ENCODE assay signal across 8 cellular contexts in genomic region chr9:131282688-131283422, GRCh38. TPM values are rescaled to one million over a fixed set of nuclear protein-coding genes. Genes with fewer than 3 reads are reported as not detected.
DNase-seq lines count a peak whose midpoint lies in the region; ATAC-seq lines count a peak whose summit lies in the region.

No MANE protein-coding gene starts in this region.

- H3K4me1 Mint-ChIP-seq in activated CD4-positive, alpha-beta T cell treated with anti-CD3 and anti-CD28 coated beads for 36 hours: peaks cover 22% of the 10 kb centered on the region
- H3K4me1 Mint-ChIP-seq in activated CD4-positive, alpha-beta T cell treated with anti-CD3 and anti-CD28 coated beads, Interleukin-2, amount 10 ng/mL, durations not matched to agents 24 days and 14 days: peaks cover 21% of the 10 kb centered on the region
- H3K4me1 Mint-ChIP-seq in activated CD8-positive, alpha-beta T cell treated with anti-CD3 and anti-CD28 coated beads, Interleukin-2, amount 10 ng/mL, durations not matched to agents 7 days and 5 days (ENCODE audit: low read depth): peaks cover 25% of the 10 kb centered on the region

- H3K27me3 ChIP-seq in iPS-15b (ENCODE audit: control insufficient read depth, insufficient read depth, low read length): peaks cover 11% of the 10 kb centered on the region

- H3K4me1 ChIP-seq in iPS-15b (ENCODE audit: control insufficient read depth, insufficient read depth, low read length): no peaks in the 10 kb centered on the region

- no peaks in the 10 kb centered on the region for H3K36me3 Mint-ChIP-seq in activated CD4-positive, alpha-beta T cell treated with anti-CD3 and anti-CD28 coated beads for 36 hours (ENCODE audit: low read depth)
- no peaks in the 10 kb centered on the region for H3K36me3 Mint-ChIP-seq in activated CD4-positive, alpha-beta T cell treated with anti-CD3 and anti-CD28 coated beads, Interleukin-2, amount 10 ng/mL, durations not matched to agents 24 days and 14 days (ENCODE audit: low read depth)
- H3K36me3 Mint-ChIP-seq in activated CD8-positive, alpha-beta T cell treated with anti-CD3 and anti-CD28 coated beads, Interleukin-2, amount 10 ng/mL, durations not matched to agents 7 days and 5 days (ENCODE audit: low read depth): peaks cover 2% of the 10 kb centered on the region

- POLR2A ChIA-PET in activated CD4-positive, alpha-beta T cell treated with anti-CD3 and anti-CD28 coated beads for 36 hours (lab: Charles Lee): interaction anchor here (0.6 kb wide), 1 partner anchor 58 kb away, joined by 3 read pairs; no protein-coding TSS in a partner anchor
- POLR2A ChIA-PET in activated CD8-positive, alpha-beta T cell treated with anti-CD3 and anti-CD28 coated beads, Interleukin-2, amount 10 ng/mL, durations not matched to agents 7 days and 5 days (lab: Charles Lee): no interaction called here

- CTCF ChIA-PET in activated CD4-positive, alpha-beta T cell treated with anti-CD3 and anti-CD28 coated beads for 36 hours (lab: Charles Lee): interaction anchor here (0.6 kb wide), 1 partner anchor 155 kb away, joined by 3 read pairs; no protein-coding TSS in a partner anchor
- CTCF ChIA-PET in activated CD8-positive, alpha-beta T cell treated with anti-CD3 and anti-CD28 coated beads, Interleukin-2, amount 10 ng/mL, durations not matched to agents 7 days and 5 days (lab: Charles Lee): no interaction called here

- DNase-seq in activated CD4-positive, alpha-beta T cell treated with anti-CD3 and anti-CD28 coated beads for 36 hours: peak; percentile 40
- no peak for DNase-seq in activated CD4-positive, alpha-beta T cell treated with anti-CD3 and anti-CD28 coated beads, Interleukin-2, amount 10 ng/mL, durations not matched to agents 24 days and 14 days
- DNase-seq in activated CD8-positive, alpha-beta T cell treated with anti-CD3 and anti-CD28 coated beads, Interleukin-2, amount 10 ng/mL, durations not matched to agents 7 days and 5 days: no peak
- DNase-seq in stimulated activated naive CD4-positive, alpha-beta T cell treated with Interleukin-2 at 50 U/mL for 16 hours (lab: John Stamatoyannopoulos, UW): peak; percentile 11
- DNase-seq in cerebellar nuclear complex (lab: John Stamatoyannopoulos, UW): no peak
- DNase-seq in activated CD4-positive, alpha-beta T cell treated with anti-CD3 and anti-CD28 coated beads for 1 hour: no peak
- no peak for DNase-seq in activated effector memory CD4-positive, alpha-beta T cell treated with anti-CD3 and anti-CD28 coated beads, Interleukin-2, amount 50 U/mL, for 16 hours

- no peak overlapping the region for H3K4me3 Mint-ChIP-seq in activated CD4-positive, alpha-beta T cell treated with anti-CD3 and anti-CD28 coated beads for 36 hours
- H3K4me3 Mint-ChIP-seq in activated CD4-positive, alpha-beta T cell treated with anti-CD3 and anti-CD28 coated beads, Interleukin-2, amount 10 ng/mL, durations not matched to agents 24 days and 14 days: no peak overlapping the region
- H3K4me3 Mint-ChIP-seq in activated CD8-positive, alpha-beta T cell treated with anti-CD3 and anti-CD28 coated beads, Interleukin-2, amount 10 ng/mL, durations not matched to agents 7 days and 5 days: peak overlapping the region; percentile 17

- H3K9me3 Mint-ChIP-seq in activated CD4-positive, alpha-beta T cell treated with anti-CD3 and anti-CD28 coated beads for 36 hours (ENCODE audit: low read depth): no peaks in the 10 kb centered on the region
- no peaks in the 10 kb centered on the region for H3K9me3 Mint-ChIP-seq in activated CD4-positive, alpha-beta T cell treated with anti-CD3 and anti-CD28 coated beads, Interleukin-2, amount 10 ng/mL, durations not matched to agents 24 days and 14 days
- H3K9me3 Mint-ChIP-seq in activated CD8-positive, alpha-beta T cell treated with anti-CD3 and anti-CD28 coated beads, Interleukin-2, amount 10 ng/mL, durations not matched to agents 7 days and 5 days (ENCODE audit: insufficient read depth): no peaks in the 10 kb centered on the region

- peak overlapping the region; percentile 39 for H3K4me3 ChIP-seq in iPS-15b (ENCODE audit: low read depth, low read length)

- no peak overlapping the region for H3K9ac ChIP-seq in iPS-15b (ENCODE audit: low read depth, low read length)

- H3K27me3 Mint-ChIP-seq in activated CD4-positive, alpha-beta T cell treated with anti-CD3 and anti-CD28 coated beads for 36 hours: peaks cover 7% of the 10 kb centered on the region
- H3K27me3 Mint-ChIP-seq in activated CD4-positive, alpha-beta T cell treated with anti-CD3 and anti-CD28 coated beads, Interleukin-2, amount 10 ng/mL, durations not matched to agents 24 days and 14 days: peaks cover 29% of the 10 kb centered on the region
- H3K27me3 Mint-ChIP-seq in activated CD8-positive, alpha-beta T cell treated with anti-CD3 and anti-CD28 coated beads, Interleukin-2, amount 10 ng/mL, durations not matched to agents 7 days and 5 days (ENCODE audit: low read depth): peaks cover 29% of the 10 kb centered on the region

- H3K9me3 ChIP-seq in iPS-15b (ENCODE audit: control insufficient read depth, insufficient read depth, low read length): no peaks in the 10 kb centered on the region

- intact Hi-C loops in activated CD4-positive, alpha-beta T cell treated with anti-CD3 and anti-CD28 coated beads for 36 hours (cut with DNase I, micrococcal nuclease): no loop called here
- intact Hi-C loops in activated CD4-positive, alpha-beta T cell treated with anti-CD3 and anti-CD28 coated beads, Interleukin-2, amount 10 ng/mL, durations not matched to agents 24 days and 14 days (cut with micrococcal nuclease): no loop called here

- H3K36me3 ChIP-seq in iPS-15b (ENCODE audit: control insufficient read depth, insufficient read depth, low read length): no peaks in the 10 kb centered on the region

- no peak overlapping the region for H3K27ac Mint-ChIP-seq in activated CD4-positive, alpha-beta T cell treated with anti-CD3 and anti-CD28 coated beads for 36 hours
- H3K27ac Mint-ChIP-seq in activated CD4-positive, alpha-beta T cell treated with anti-CD3 and anti-CD28 coated beads, Interleukin-2, amount 10 ng/mL, durations not matched to agents 24 days and 14 days: no peak overlapping the region
- no peak overlapping the region for H3K27ac Mint-ChIP-seq in activated CD8-positive, alpha-beta T cell treated with anti-CD3 and anti-CD28 coated beads, Interleukin-2, amount 10 ng/mL, durations not matched to agents 7 days and 5 days

- ATAC-seq in activated CD4-positive, alpha-beta T cell treated with anti-CD3 and anti-CD28 coated beads for 36 hours: no peak
- no peak for ATAC-seq in activated CD8-positive, alpha-beta T cell treated with anti-CD3 and anti-CD28 coated beads, Interleukin-2, amount 10 ng/mL, durations not matched to agents 7 days and 5 days

RNA-seq across cellular contexts. Expression of gene FAM78A, which starts 6.5 kb away (rescaled TPM):
- 10 to 100 TPM; 36.6 to 52.3 TPM for total RNA-seq in activated CD4-positive, alpha-beta T cell treated with anti-CD3 and anti-CD28 coated beads for 36 hours
- total RNA-seq in activated CD4-positive, alpha-beta T cell treated with anti-CD3 and anti-CD28 coated beads, Interleukin-2, amount 10 ng/mL, durations not matched to agents 24 days and 14 days: 51.6 and 55.1 TPM in 2 replicates
- 100 to 1,000 TPM in 1 of 2 experiments, 10 to 100 TPM in 1; 99.2 to 101 TPM for total RNA-seq in activated CD8-positive, alpha-beta T cell treated with anti-CD3 and anti-CD28 coated beads, Interleukin-2, amount 10 ng/mL, durations not matched to agents 7 days and 5 days

RNA-seq across cellular contexts. Expression of gene PLPP7, which starts 6.7 kb away (rescaled TPM):
- total RNA-seq in activated CD4-positive, alpha-beta T cell treated with anti-CD3 and anti-CD28 coated beads for 36 hours: under 1 TPM; 0.14 to 0.30 TPM
- not detected in 2 replicates for total RNA-seq in activated CD4-positive, alpha-beta T cell treated with anti-CD3 and anti-CD28 coated beads, Interleukin-2, amount 10 ng/mL, durations not matched to agents 24 days and 14 days
- under 1 TPM in 1 of 2 experiments, not detected in 1; 0.21 TPM for total RNA-seq in activated CD8-positive, alpha-beta T cell treated with anti-CD3 and anti-CD28 coated beads, Interleukin-2, amount 10 ng/mL, durations not matched to agents 7 days and 5 days

Comparison
In these comparisons a context has a peak if more than half of its experiments do, and no peak if none do; other contexts are left out.
1. DNase-seq: peak in activated CD4-positive, alpha-beta T cell treated with anti-CD3 and anti-CD28 coated beads for 36 hours (single experiment) and stimulated activated naive CD4-positive, alpha-beta T cell treated with Interleukin-2 at 50 U/mL for 16 hours (single experiment); none in activated CD4-positive, alpha-beta T cell treated with anti-CD3 and anti-CD28 coated beads, Interleukin-2, amount 10 ng/mL, durations not matched to agents 24 days and 14 days (single experiment), activated CD8-positive, alpha-beta T cell treated with anti-CD3 and anti-CD28 coated beads, Interleukin-2, amount 10 ng/mL, durations not matched to agents 7 days and 5 days (single experiment), cerebellar nuclear complex (0 of 2), activated CD4-positive, alpha-beta T cell treated with anti-CD3 and anti-CD28 coated beads for 1 hour (single experiment) and activated effector memory CD4-positive, alpha-beta T cell treated with anti-CD3 and anti-CD28 coated beads, Interleukin-2, amount 50 U/mL, for 16 hours (single experiment).